Comparison of ENCODE assay signal across 21 cellular contexts in genomic region chr2:112938904-112939303, GRCh38. TPM values are rescaled to one million over a fixed set of nuclear protein-coding genes. Genes with fewer than 3 reads are reported as not detected.
DNase-seq lines count a peak whose midpoint lies in the region; ATAC-seq, FAIRE-seq and TF ChIP-seq lines count a peak whose summit lies in the region.
"Had no signal": no experiment of that assay in that cellular context is flagged by ENCODE, and none has a peak within 500 bp of the region (broad histone marks: within the 10 kb centered on the region; RNA-seq: fewer than 3 reads in every experiment).

No MANE protein-coding gene starts in this region.

- no peaks in the 10 kb centered on the region for H3K36me3 ChIP-seq in gastrocnemius medialis
- H3K36me3 ChIP-seq: lower lobe of right lung had no signal

- no peak overlapping the region for H3K27ac Mint-ChIP-seq in activated CD8-positive, alpha-beta T cell treated with anti-CD3 and anti-CD28 coated beads for 36 hours
- no peak overlapping the region for H3K27ac Mint-ChIP-seq in activated CD8-positive, alpha-beta T cell treated with anti-CD3 and anti-CD28 coated beads, Interleukin-2, amount 10 ng/mL, durations not matched to agents 7 days and 5 days
- H3K27ac Mint-ChIP-seq in activated T-helper 17 cell treated with anti-CD3 and anti-CD28 coated beads, Interleukin-2, amount 50 U/mL, for 72 hours: no peak overlapping the region
- H3K27ac Mint-ChIP-seq: activated CD4-positive, alpha-beta memory T cell treated with anti-CD3 and anti-CD28 coated beads for 36 hours; stimulated activated effector memory CD8-positive, alpha-beta T cell treated with anti-CD3 and anti-CD28 coated beads, Interleukin-12 subunit alpha, Interleukin-12 subunit beta, amount 100 ng/mL, for 72 hours had no signal

- no peaks in the 10 kb centered on the region for H3K9me3 ChIP-seq in gastrocnemius medialis
- H3K9me3 ChIP-seq: lower lobe of right lung had no signal

- CTCF ChIA-PET in activated CD8-positive, alpha-beta T cell treated with anti-CD3 and anti-CD28 coated beads for 36 hours (lab: Charles Lee): interaction anchor here (6.0 to 6.3 kb wide), 2 partner anchors 22 to 187 kb away, joined by 58 to 159 read pairs; no protein-coding TSS in a partner anchor
- CTCF ChIA-PET in activated CD8-positive, alpha-beta T cell treated with anti-CD3 and anti-CD28 coated beads, Interleukin-2, amount 10 ng/mL, durations not matched to agents 7 days and 5 days (lab: Charles Lee): interaction anchor here (1.4 kb wide), 1 partner anchor 189 kb away, joined by 8 read pairs; no protein-coding TSS in a partner anchor

- H3K4me1 ChIP-seq in gastrocnemius medialis: no peaks in the 10 kb centered on the region
- H3K4me1 ChIP-seq: lower lobe of right lung had no signal

- peak; percentile 90 for FAIRE-seq in RCC 7860 (lab: Jason Lieb, UNC)
- peak; percentile 94 for FAIRE-seq in urothelium cell line (lab: Jason Lieb, UNC)

- peak; percentile 22 for DNase-seq in activated CD8-positive, alpha-beta T cell treated with anti-CD3 and anti-CD28 coated beads for 36 hours
- no peak for DNase-seq in activated CD8-positive, alpha-beta T cell treated with anti-CD3 and anti-CD28 coated beads, Interleukin-2, amount 10 ng/mL, durations not matched to agents 7 days and 5 days
- DNase-seq in RCC 7860 (ENCODE audit: low spot score) (peak; percentile 81), epithelial cell of esophagus (ENCODE audit: low read depth) (peak; percentile 80), urothelium cell line (ENCODE audit: low spot score) (peak; percentile 87), gastrocnemius medialis (no peak)
- DNase-seq: activated CD4-positive, alpha-beta memory T cell treated with anti-CD3 and anti-CD28 coated beads for 36 hours; activated effector memory CD4-positive, alpha-beta T cell treated with Interleukin-2 at 50 U/mL for 16 hours; effector CD4-positive, alpha-beta T cell; Karpas-422; lower lobe of right lung; NCI-H1694 treated with DMSO at 0.1 percent for 48 hours; NCI-H526; right cardiac atrium had no signal

- H3K4me3 Mint-ChIP-seq in activated CD8-positive, alpha-beta T cell treated with anti-CD3 and anti-CD28 coated beads for 36 hours: no peak overlapping the region
- no peak overlapping the region for H3K4me3 Mint-ChIP-seq in activated CD8-positive, alpha-beta T cell treated with anti-CD3 and anti-CD28 coated beads, Interleukin-2, amount 10 ng/mL, durations not matched to agents 7 days and 5 days
- no peak overlapping the region for H3K4me3 Mint-ChIP-seq in activated T-helper 17 cell treated with anti-CD3 and anti-CD28 coated beads, Interleukin-2, amount 50 U/mL, for 72 hours
- H3K4me3 Mint-ChIP-seq: activated CD4-positive, alpha-beta memory T cell treated with anti-CD3 and anti-CD28 coated beads for 36 hours; neural crest cell; stimulated activated effector memory CD8-positive, alpha-beta T cell treated with anti-CD3 and anti-CD28 coated beads, Interleukin-12 subunit alpha, Interleukin-12 subunit beta, amount 100 ng/mL, for 72 hours had no signal

- H3K4me3 ChIP-seq in epithelial cell of esophagus (ENCODE audit: low read length) (no peak overlapping the region), gastrocnemius medialis (no peak overlapping the region)
- H3K4me3 ChIP-seq: lower lobe of right lung had no signal

- no peaks in the 10 kb centered on the region for H3K27me3 Mint-ChIP-seq in activated CD8-positive, alpha-beta T cell treated with anti-CD3 and anti-CD28 coated beads for 36 hours
- H3K27me3 Mint-ChIP-seq in activated CD8-positive, alpha-beta T cell treated with anti-CD3 and anti-CD28 coated beads, Interleukin-2, amount 10 ng/mL, durations not matched to agents 7 days and 5 days (ENCODE audit: low read depth): peaks cover 14% of the 10 kb centered on the region
- H3K27me3 Mint-ChIP-seq in activated T-helper 17 cell treated with anti-CD3 and anti-CD28 coated beads, Interleukin-2, amount 50 U/mL, for 72 hours: peaks cover 3% of the 10 kb centered on the region

- no peaks in the 10 kb centered on the region for H3K36me3 Mint-ChIP-seq in activated CD8-positive, alpha-beta T cell treated with anti-CD3 and anti-CD28 coated beads for 36 hours (ENCODE audit: low read depth)
- no peaks in the 10 kb centered on the region for H3K36me3 Mint-ChIP-seq in activated CD8-positive, alpha-beta T cell treated with anti-CD3 and anti-CD28 coated beads, Interleukin-2, amount 10 ng/mL, durations not matched to agents 7 days and 5 days (ENCODE audit: low read depth)
- H3K36me3 Mint-ChIP-seq in activated T-helper 17 cell treated with anti-CD3 and anti-CD28 coated beads, Interleukin-2, amount 50 U/mL, for 72 hours (ENCODE audit: low read depth): no peaks in the 10 kb centered on the region
- H3K36me3 Mint-ChIP-seq: activated CD4-positive, alpha-beta memory T cell treated with anti-CD3 and anti-CD28 coated beads for 36 hours; stimulated activated effector memory CD8-positive, alpha-beta T cell treated with anti-CD3 and anti-CD28 coated beads, Interleukin-12 subunit alpha, Interleukin-12 subunit beta, amount 100 ng/mL, for 72 hours had no signal

- in situ Hi-C loops in gastrocnemius medialis (cut with MboI; ENCODE audit: low sequenced_read_pairs in 4 of 4): loop anchor here in 1 of 4 donors (25.0 kb wide), 1 partner anchor 327 kb away; no protein-coding TSS in a partner anchor

- H3K4me1 Mint-ChIP-seq in activated CD8-positive, alpha-beta T cell treated with anti-CD3 and anti-CD28 coated beads for 36 hours (ENCODE audit: low read depth): peaks cover 9% of the 10 kb centered on the region
- H3K4me1 Mint-ChIP-seq in activated CD8-positive, alpha-beta T cell treated with anti-CD3 and anti-CD28 coated beads, Interleukin-2, amount 10 ng/mL, durations not matched to agents 7 days and 5 days (ENCODE audit: low read depth): peaks cover 6% of the 10 kb centered on the region
- H3K4me1 Mint-ChIP-seq in activated T-helper 17 cell treated with anti-CD3 and anti-CD28 coated beads, Interleukin-2, amount 50 U/mL, for 72 hours: peaks cover 5% of the 10 kb centered on the region
- H3K4me1 Mint-ChIP-seq: neural crest cell; stimulated activated effector memory CD8-positive, alpha-beta T cell treated with anti-CD3 and anti-CD28 coated beads, Interleukin-12 subunit alpha, Interleukin-12 subunit beta, amount 100 ng/mL, for 72 hours had no signal

- no peak for ATAC-seq in activated CD8-positive, alpha-beta T cell treated with anti-CD3 and anti-CD28 coated beads for 36 hours
- ATAC-seq in activated CD8-positive, alpha-beta T cell treated with anti-CD3 and anti-CD28 coated beads, Interleukin-2, amount 10 ng/mL, durations not matched to agents 7 days and 5 days: no peak
- no peak for ATAC-seq in GM19455 (IDR thresholded peaks at IDR 0.05; ENCODE audit: unreplicated experiment)
- ATAC-seq in gastrocnemius medialis: no peak
- no peak for ATAC-seq in activated T-helper 17 cell treated with anti-CD3 and anti-CD28 coated beads, Interleukin-2, amount 50 U/mL, for 72 hours (replicated peaks)
- ATAC-seq: lower lobe of right lung; right cardiac atrium; stimulated activated effector memory CD8-positive, alpha-beta T cell treated with anti-CD3 and anti-CD28 coated beads, Interleukin-12 subunit alpha, Interleukin-12 subunit beta, amount 100 ng/mL, for 72 hours had no signal

- no peaks in the 10 kb centered on the region for H3K27me3 ChIP-seq in gastrocnemius medialis

- no peak for TF ChIP-seq POLR2A in gastrocnemius medialis (IDR thresholded peaks at IDR 0.05)

- no peaks in the 10 kb centered on the region for H3K9me3 Mint-ChIP-seq in activated CD8-positive, alpha-beta T cell treated with anti-CD3 and anti-CD28 coated beads for 36 hours
- no peaks in the 10 kb centered on the region for H3K9me3 Mint-ChIP-seq in activated CD8-positive, alpha-beta T cell treated with anti-CD3 and anti-CD28 coated beads, Interleukin-2, amount 10 ng/mL, durations not matched to agents 7 days and 5 days (ENCODE audit: insufficient read depth)
- H3K9me3 Mint-ChIP-seq in activated T-helper 17 cell treated with anti-CD3 and anti-CD28 coated beads, Interleukin-2, amount 50 U/mL, for 72 hours: no peaks in the 10 kb centered on the region
- H3K9me3 Mint-ChIP-seq: activated CD4-positive, alpha-beta memory T cell treated with anti-CD3 and anti-CD28 coated beads for 36 hours; neural crest cell; stimulated activated effector memory CD8-positive, alpha-beta T cell treated with anti-CD3 and anti-CD28 coated beads, Interleukin-12 subunit alpha, Interleukin-12 subunit beta, amount 100 ng/mL, for 72 hours had no signal

- TF ChIP-seq CTCF in activated CD8-positive, alpha-beta T cell treated with anti-CD3 and anti-CD28 coated beads for 36 hours (IDR thresholded peaks at IDR 0.05): no peak
- TF ChIP-seq CTCF in epithelial cell of esophagus (IDR thresholded peaks at IDR 0.05; ENCODE audit: insufficient read depth, low read depth, low read length, missing control alignments) (no peak), gastrocnemius medialis (IDR thresholded peaks at IDR 0.05 in 4 of 5, conservative IDR thresholded peaks at IDR 0.05 in 1 of 5) (no peak)

- POLR2A ChIA-PET in activated CD8-positive, alpha-beta T cell treated with anti-CD3 and anti-CD28 coated beads for 36 hours (lab: Charles Lee): no interaction called here
- POLR2A ChIA-PET in activated CD8-positive, alpha-beta T cell treated with anti-CD3 and anti-CD28 coated beads, Interleukin-2, amount 10 ng/mL, durations not matched to agents 7 days and 5 days (lab: Charles Lee): no interaction called here

- intact Hi-C loops in activated CD8-positive, alpha-beta T cell treated with anti-CD3 and anti-CD28 coated beads for 36 hours (cut with micrococcal nuclease): no loop called here
- intact Hi-C loops in gastrocnemius medialis (cut with DNase I; ENCODE audit: low total_unique reads): no loop called here

- H3K27ac ChIP-seq in gastrocnemius medialis: no peak overlapping the region
- H3K27ac ChIP-seq: lower lobe of right lung had no signal

RNA-seq across cellular contexts. Expression of gene IL37, which starts 27.9 kb away (rescaled TPM):
- not detected for total RNA-seq in activated CD8-positive, alpha-beta T cell treated with anti-CD3 and anti-CD28 coated beads for 36 hours
- not detected for total RNA-seq in activated CD8-positive, alpha-beta T cell treated with anti-CD3 and anti-CD28 coated beads, Interleukin-2, amount 10 ng/mL, durations not matched to agents 7 days and 5 days
- not detected for total RNA-seq in gastrocnemius medialis
- under 1 TPM in 1 of 2 donors, not detected in 1; 0.78 TPM for total RNA-seq in activated T-helper 17 cell treated with anti-CD3 and anti-CD28 coated beads, Interleukin-2, amount 50 U/mL, for 72 hours
- total RNA-seq: A673; activated CD4-positive, alpha-beta memory T cell treated with anti-CD3 and anti-CD28 coated beads for 36 hours; lower lobe of right lung; right cardiac atrium; Right ventricle myocardium inferior; urinary bladder had no signal

RNA-seq across cellular contexts. Expression of gene IL36G, which starts 38.9 kb away (rescaled TPM):
- not detected for total RNA-seq in activated CD8-positive, alpha-beta T cell treated with anti-CD3 and anti-CD28 coated beads for 36 hours
- total RNA-seq in activated CD8-positive, alpha-beta T cell treated with anti-CD3 and anti-CD28 coated beads, Interleukin-2, amount 10 ng/mL, durations not matched to agents 7 days and 5 days: not detected
- total RNA-seq in gastrocnemius medialis: not detected
- total RNA-seq in activated T-helper 17 cell treated with anti-CD3 and anti-CD28 coated beads, Interleukin-2, amount 50 U/mL, for 72 hours: under 1 TPM in 1 of 2 donors, not detected in 1; 0.48 TPM
- total RNA-seq: A673; activated CD4-positive, alpha-beta memory T cell treated with anti-CD3 and anti-CD28 coated beads for 36 hours; lower lobe of right lung; neural crest cell; right cardiac atrium; Right ventricle myocardium inferior; urinary bladder had no signal

Comparison
In these comparisons a context has a peak if more than half of its experiments do, and no peak if none do; other contexts are left out.
1. DNase-seq: peak in activated CD8-positive, alpha-beta T cell treated with anti-CD3 and anti-CD28 coated beads for 36 hours (single experiment), RCC 7860 (single experiment), epithelial cell of esophagus (single experiment) and urothelium cell line (single experiment); none in activated CD8-positive, alpha-beta T cell treated with anti-CD3 and anti-CD28 coated beads, Interleukin-2, amount 10 ng/mL, durations not matched to agents 7 days and 5 days (single experiment) and gastrocnemius medialis (0 of 2).